ENCODE assay signal across 1 cellular context in the genomic region with DNA sequence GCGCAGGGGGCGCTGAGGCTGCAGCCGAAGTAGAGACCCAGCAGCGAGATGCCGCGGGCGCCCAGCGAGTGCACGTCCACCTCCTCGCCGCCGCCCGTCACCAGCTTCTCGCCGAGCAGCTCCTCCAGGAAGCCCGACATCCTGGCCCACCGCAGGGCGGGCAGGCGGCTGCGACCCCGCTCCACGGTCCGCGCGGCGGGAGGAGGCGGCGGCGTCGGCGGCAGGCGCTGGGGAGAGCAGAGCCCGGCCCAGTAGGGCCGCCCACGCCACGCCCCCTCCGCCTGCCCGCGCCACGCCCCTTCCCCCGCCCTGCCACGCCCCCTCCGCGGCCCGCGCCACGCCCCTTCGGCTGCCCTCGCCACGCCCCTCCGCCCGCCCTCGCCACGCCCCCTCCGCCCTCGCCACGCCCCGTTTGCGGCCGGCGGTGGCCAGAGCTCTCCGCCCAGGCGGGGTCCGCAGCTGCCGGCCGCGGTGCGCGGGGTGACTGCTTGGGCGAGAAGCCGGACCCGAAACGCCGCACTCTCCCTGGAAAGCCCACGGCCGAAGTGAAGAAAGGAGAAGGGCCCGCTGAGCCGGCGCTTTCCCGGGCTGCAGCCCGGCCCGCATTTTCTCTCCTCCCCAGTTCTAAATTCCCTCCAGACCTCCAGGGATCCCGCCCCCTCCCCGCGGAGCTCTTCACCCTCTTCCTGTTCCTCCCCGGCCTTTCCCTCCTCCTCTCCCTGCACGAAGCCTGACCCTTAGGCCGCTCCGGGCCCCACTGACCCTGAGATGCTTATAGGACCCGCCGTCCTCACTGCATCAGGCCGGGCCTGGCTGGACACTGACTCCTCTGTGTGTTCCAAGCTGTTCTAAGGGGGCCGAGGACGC.
TF ChIP-seq lines count a peak whose summit lies in the region.

TSS of gene NXN (minus strand) at position 238 of the 867 bp plus-strand sequence.

TF ChIP-seq in HepG2, 621 proteins besides CTCF, POLR2A, EP300 and RAD21 (continued from another document and continues in another):
- TF ChIP-seq ZNF784 (CRISPR knock-in tag; IDR thresholded peaks at IDR 0.05; ENCODE audit: borderline replicate concordance) (no peak), ADNP (CRISPR knock-in tag; IDR thresholded peaks at IDR 0.05) (no peak), ZNF30 (CRISPR knock-in tag; IDR thresholded peaks at IDR 0.05) (no peak), ZNF180 (CRISPR knock-in tag; IDR thresholded peaks at IDR 0.05; ENCODE audit: borderline replicate concordance, low read depth) (no peak), ZC3H13 (CRISPR knock-in tag; IDR thresholded peaks at IDR 0.05) (0 out of 2 replicates have a peak, but pooled peaks have one; percentile 36), AGO1 (IDR thresholded peaks at IDR 0.05; ENCODE audit: low read depth, low read length, poor library complexity, severe bottlenecking) (no peak), CENPBD1 (CRISPR knock-in tag; IDR thresholded peaks at IDR 0.05; ENCODE audit: borderline replicate concordance, low read depth) (no peak), NFIB (CRISPR knock-in tag; IDR thresholded peaks at IDR 0.05; ENCODE audit: borderline replicate concordance) (no peak), ZNF660 (CRISPR knock-in tag; IDR thresholded peaks at IDR 0.05; ENCODE audit: borderline replicate concordance, low read depth) (no peak), ZSCAN30 (CRISPR knock-in tag; IDR thresholded peaks at IDR 0.05) (no peak), NR2F6 (IDR thresholded peaks at IDR 0.05) (peak; percentile 39; the same call in 1 of the 2 replicates), NR2F6 (CRISPR knock-in tag; IDR thresholded peaks at IDR 0.05) (no peak), MYPOP (CRISPR knock-in tag; IDR thresholded peaks at IDR 0.05) (0 out of 2 replicates have a peak, but pooled peaks have one; percentile 32), DR1 (CRISPR knock-in tag; IDR thresholded peaks at IDR 0.05) (peak; percentile 40; the same call in 1 of the 2 replicates), CERS6 (CRISPR knock-in tag; IDR thresholded peaks at IDR 0.05) (no peak), POGZ (CRISPR knock-in tag; IDR thresholded peaks at IDR 0.05) (no peak), SATB2 (CRISPR knock-in tag; IDR thresholded peaks at IDR 0.05) (no peak), TARDBP (CRISPR knock-in tag; IDR thresholded peaks at IDR 0.05) (0 out of 2 replicates have a peak, but pooled peaks have one; percentile 23), ATF7 (IDR thresholded peaks at IDR 0.05) (no peak), ATF7 (CRISPR knock-in tag; IDR thresholded peaks at IDR 0.05) (no peak), NR2F2 (IDR thresholded peaks at IDR 0.05; ENCODE audit: borderline replicate concordance, low read depth) (no peak), ARNTL (CRISPR knock-in tag; IDR thresholded peaks at IDR 0.05) (no peak), SP5 (CRISPR knock-in tag; IDR thresholded peaks at IDR 0.05; ENCODE audit: borderline replicate concordance, low read depth) (peak; percentile 33; the same call in 1 of the 2 replicates), BCL3 (CRISPR knock-in tag; IDR thresholded peaks at IDR 0.05) (no peak; the same call in none of the 2 replicates), NFE2 (CRISPR knock-in tag; IDR thresholded peaks at IDR 0.05) (no peak), HNRNPLL (IDR thresholded peaks at IDR 0.05; ENCODE audit: low read depth, low read length, poor library complexity, severe bottlenecking) (peak; percentile 78), FOXO1 (CRISPR knock-in tag; IDR thresholded peaks at IDR 0.05) (no peak), GABPB1 (CRISPR knock-in tag; IDR thresholded peaks at IDR 0.05) (peak; percentile 36; the same call in 1 of the 2 replicates), FOXC1 (CRISPR knock-in tag; IDR thresholded peaks at IDR 0.05; ENCODE audit: borderline replicate concordance) (no peak), ZNF776 (CRISPR knock-in tag; IDR thresholded peaks at IDR 0.05) (peak; percentile 53; the same call in 1 of the 2 replicates), HNRNPH1 (optimal IDR thresholded peaks at IDR 0.05; ENCODE audit: low read depth, low read length) (no peak), ZNF3 (CRISPR knock-in tag; IDR thresholded peaks at IDR 0.05) (no peak), HDAC2 (CRISPR knock-in tag; IDR thresholded peaks at IDR 0.05) (no peak), ZNF160 (CRISPR knock-in tag; IDR thresholded peaks at IDR 0.05) (no peak), ZSCAN20 (CRISPR knock-in tag; IDR thresholded peaks at IDR 0.05; ENCODE audit: borderline replicate concordance) (no peak), KLF6 (CRISPR knock-in tag; IDR thresholded peaks at IDR 0.05) (peak; percentile 41; the same call in 1 of the 2 replicates), ZNF782 (CRISPR knock-in tag; IDR thresholded peaks at IDR 0.05; ENCODE audit: borderline replicate concordance) (0 out of 2 replicates have a peak, but pooled peaks have one; percentile 11), ZNF468 (CRISPR knock-in tag; IDR thresholded peaks at IDR 0.05) (0 out of 2 replicates have a peak, but pooled peaks have one; percentile 63), ZNF777 (CRISPR knock-in tag; IDR thresholded peaks at IDR 0.05) (peak; percentile 73), MAF1 (CRISPR knock-in tag; IDR thresholded peaks at IDR 0.05; ENCODE audit: borderline replicate concordance) (no peak), NFE2L1 (CRISPR knock-in tag; IDR thresholded peaks at IDR 0.05; ENCODE audit: borderline replicate concordance) (no peak), HOXA3 (CRISPR knock-in tag; IDR thresholded peaks at IDR 0.05) (no peak), ZSCAN22 (CRISPR knock-in tag; IDR thresholded peaks at IDR 0.05) (no peak), ZBTB38 (CRISPR knock-in tag; IDR thresholded peaks at IDR 0.05) (peak; percentile 62; the same call in 1 of the 2 replicates), PRDM4 (CRISPR knock-in tag; IDR thresholded peaks at IDR 0.05; ENCODE audit: borderline replicate concordance) (no peak), SYNCRIP (IDR thresholded peaks at IDR 0.05; ENCODE audit: insufficient read depth, low read depth, low read length) (no peak), KLF16 (CRISPR knock-in tag; IDR thresholded peaks at IDR 0.05) (no peak)
- TF ChIP-seq, protein P1, sequence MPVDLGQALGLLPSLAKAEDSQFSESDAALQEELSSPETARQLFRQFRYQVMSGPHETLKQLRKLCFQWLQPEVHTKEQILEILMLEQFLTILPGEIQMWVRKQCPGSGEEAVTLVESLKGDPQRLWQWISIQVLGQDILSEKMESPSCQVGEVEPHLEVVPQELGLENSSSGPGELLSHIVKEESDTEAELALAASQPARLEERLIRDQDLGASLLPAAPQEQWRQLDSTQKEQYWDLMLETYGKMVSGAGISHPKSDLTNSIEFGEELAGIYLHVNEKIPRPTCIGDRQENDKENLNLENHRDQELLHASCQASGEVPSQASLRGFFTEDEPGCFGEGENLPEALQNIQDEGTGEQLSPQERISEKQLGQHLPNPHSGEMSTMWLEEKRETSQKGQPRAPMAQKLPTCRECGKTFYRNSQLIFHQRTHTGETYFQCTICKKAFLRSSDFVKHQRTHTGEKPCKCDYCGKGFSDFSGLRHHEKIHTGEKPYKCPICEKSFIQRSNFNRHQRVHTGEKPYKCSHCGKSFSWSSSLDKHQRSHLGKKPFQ (CRISPR knock-in tag; IDR thresholded peaks at IDR 0.05; ENCODE audit: insufficient replicate concordance): no peak
- TF ChIP-seq, protein P2, sequence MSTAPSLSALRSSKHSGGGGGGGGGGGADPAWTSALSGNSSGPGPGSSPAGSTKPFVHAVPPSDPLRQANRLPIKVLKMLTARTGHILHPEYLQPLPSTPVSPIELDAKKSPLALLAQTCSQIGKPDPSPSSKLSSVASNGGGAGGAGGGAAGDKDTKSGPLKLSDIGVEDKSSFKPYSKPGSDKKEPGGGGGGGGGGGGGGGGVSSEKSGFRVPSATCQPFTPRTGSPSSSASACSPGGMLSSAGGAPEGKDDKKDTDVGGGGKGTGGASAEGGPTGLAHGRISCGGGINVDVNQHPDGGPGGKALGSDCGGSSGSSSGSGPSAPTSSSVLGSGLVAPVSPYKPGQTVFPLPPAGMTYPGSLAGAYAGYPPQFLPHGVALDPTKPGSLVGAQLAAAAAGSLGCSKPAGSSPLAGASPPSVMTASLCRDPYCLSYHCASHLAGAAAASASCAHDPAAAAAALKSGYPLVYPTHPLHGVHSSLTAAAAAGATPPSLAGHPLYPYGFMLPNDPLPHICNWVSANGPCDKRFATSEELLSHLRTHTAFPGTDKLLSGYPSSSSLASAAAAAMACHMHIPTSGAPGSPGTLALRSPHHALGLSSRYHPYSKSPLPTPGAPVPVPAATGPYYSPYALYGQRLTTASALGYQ (CRISPR knock-in tag; IDR thresholded peaks at IDR 0.05): no peak
- TF ChIP-seq, protein P3, sequence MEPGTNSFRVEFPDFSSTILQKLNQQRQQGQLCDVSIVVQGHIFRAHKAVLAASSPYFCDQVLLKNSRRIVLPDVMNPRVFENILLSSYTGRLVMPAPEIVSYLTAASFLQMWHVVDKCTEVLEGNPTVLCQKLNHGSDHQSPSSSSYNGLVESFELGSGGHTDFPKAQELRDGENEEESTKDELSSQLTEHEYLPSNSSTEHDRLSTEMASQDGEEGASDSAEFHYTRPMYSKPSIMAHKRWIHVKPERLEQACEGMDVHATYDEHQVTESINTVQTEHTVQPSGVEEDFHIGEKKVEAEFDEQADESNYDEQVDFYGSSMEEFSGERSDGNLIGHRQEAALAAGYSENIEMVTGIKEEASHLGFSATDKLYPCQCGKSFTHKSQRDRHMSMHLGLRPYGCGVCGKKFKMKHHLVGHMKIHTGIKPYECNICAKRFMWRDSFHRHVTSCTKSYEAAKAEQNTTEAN (CRISPR knock-in tag; conservative IDR thresholded peaks at IDR 0.05): no peak
- TF ChIP-seq, protein P4, sequence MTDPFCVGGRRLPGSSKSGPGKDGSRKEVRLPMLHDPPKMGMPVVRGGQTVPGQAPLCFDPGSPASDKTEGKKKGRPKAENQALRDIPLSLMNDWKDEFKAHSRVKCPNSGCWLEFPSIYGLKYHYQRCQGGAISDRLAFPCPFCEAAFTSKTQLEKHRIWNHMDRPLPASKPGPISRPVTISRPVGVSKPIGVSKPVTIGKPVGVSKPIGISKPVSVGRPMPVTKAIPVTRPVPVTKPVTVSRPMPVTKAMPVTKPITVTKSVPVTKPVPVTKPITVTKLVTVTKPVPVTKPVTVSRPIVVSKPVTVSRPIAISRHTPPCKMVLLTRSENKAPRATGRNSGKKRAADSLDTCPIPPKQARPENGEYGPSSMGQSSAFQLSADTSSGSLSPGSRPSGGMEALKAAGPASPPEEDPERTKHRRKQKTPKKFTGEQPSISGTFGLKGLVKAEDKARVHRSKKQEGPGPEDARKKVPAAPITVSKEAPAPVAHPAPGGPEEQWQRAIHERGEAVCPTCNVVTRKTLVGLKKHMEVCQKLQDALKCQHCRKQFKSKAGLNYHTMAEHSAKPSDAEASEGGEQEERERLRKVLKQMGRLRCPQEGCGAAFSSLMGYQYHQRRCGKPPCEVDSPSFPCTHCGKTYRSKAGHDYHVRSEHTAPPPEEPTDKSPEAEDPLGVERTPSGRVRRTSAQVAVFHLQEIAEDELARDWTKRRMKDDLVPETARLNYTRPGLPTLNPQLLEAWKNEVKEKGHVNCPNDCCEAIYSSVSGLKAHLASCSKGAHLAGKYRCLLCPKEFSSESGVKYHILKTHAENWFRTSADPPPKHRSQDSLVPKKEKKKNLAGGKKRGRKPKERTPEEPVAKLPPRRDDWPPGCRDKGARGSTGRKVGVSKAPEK (CRISPR knock-in tag; IDR thresholded peaks at IDR 0.05; ENCODE audit: borderline replicate concordance): no peak
